In genomic region chr9:130480673-130481072, GRCh38 we compare ENCODE assay signal across 14 cellular contexts. TPM values are rescaled to one million over a fixed set of nuclear protein-coding genes. Genes with fewer than 3 reads are reported as not detected.
DNase-seq lines count a peak whose midpoint lies in the region; ATAC-seq and TF ChIP-seq lines count a peak whose summit lies in the region.
"Had no signal": no experiment of that assay in that cellular context is flagged by ENCODE, and none has a peak within 500 bp of the region (broad histone marks: within the 10 kb centered on the region; RNA-seq: fewer than 3 reads in every experiment).

No MANE protein-coding gene starts in this region.

- no peaks in the 10 kb centered on the region for H3K9me3 Mint-ChIP-seq in neural progenitor cell
- no peaks in the 10 kb centered on the region for H3K9me3 Mint-ChIP-seq in activated CD4-positive, alpha-beta T cell treated with anti-CD3 and anti-CD28 coated beads, Interleukin-2, amount 10 ng/mL, durations not matched to agents 24 days and 14 days
- no peaks in the 10 kb centered on the region for H3K9me3 Mint-ChIP-seq in activated naive CD4-positive, alpha-beta T cell treated with anti-CD3 and anti-CD28 coated beads for 36 hours
- H3K9me3 Mint-ChIP-seq: immature natural killer cell had no signal

- H3K27me3 Mint-ChIP-seq in neural progenitor cell (ENCODE audit: insufficient read depth, low read depth) = peaks cover 23% of the 10 kb centered on the region
- peaks cover 23% of the 10 kb centered on the region for H3K27me3 Mint-ChIP-seq in activated CD4-positive, alpha-beta T cell treated with anti-CD3 and anti-CD28 coated beads, Interleukin-2, amount 10 ng/mL, durations not matched to agents 24 days and 14 days
- peaks cover 20% of the 10 kb centered on the region for H3K27me3 Mint-ChIP-seq in activated naive CD4-positive, alpha-beta T cell treated with anti-CD3 and anti-CD28 coated beads for 36 hours (ENCODE audit: low read depth)

- no peak overlapping the region for H3K4me2 ChIP-seq in neural progenitor cell

- H3K27ac Mint-ChIP-seq in neural progenitor cell = no peak overlapping the region
- H3K27ac Mint-ChIP-seq in activated CD4-positive, alpha-beta T cell treated with anti-CD3 and anti-CD28 coated beads, Interleukin-2, amount 10 ng/mL, durations not matched to agents 24 days and 14 days = no peak overlapping the region
- H3K27ac Mint-ChIP-seq in activated naive CD4-positive, alpha-beta T cell treated with anti-CD3 and anti-CD28 coated beads for 36 hours = no peak overlapping the region
- H3K27ac Mint-ChIP-seq: immature natural killer cell had no signal

- TF ChIP-seq CTCF in fibroblast of villous mesenchyme (IDR thresholded peaks at IDR 0.05; ENCODE audit: insufficient read depth, low read depth, low read length) = peak; percentile 6
- TF ChIP-seq CTCF in neural progenitor cell (IDR thresholded peaks at IDR 0.05) = peak; percentile 60

- H3K4me1 ChIP-seq in neural progenitor cell = peaks cover 54% of the 10 kb centered on the region

- H3K4me1 Mint-ChIP-seq in neural progenitor cell = peaks cover 67% of the 10 kb centered on the region
- no peaks in the 10 kb centered on the region for H3K4me1 Mint-ChIP-seq in activated CD4-positive, alpha-beta T cell treated with anti-CD3 and anti-CD28 coated beads, Interleukin-2, amount 10 ng/mL, durations not matched to agents 24 days and 14 days
- H3K4me1 Mint-ChIP-seq in activated naive CD4-positive, alpha-beta T cell treated with anti-CD3 and anti-CD28 coated beads for 36 hours (ENCODE audit: low read depth) = no peaks in the 10 kb centered on the region
- H3K4me1 Mint-ChIP-seq: immature natural killer cell had no signal

- CTCF ChIA-PET in activated naive CD4-positive, alpha-beta T cell treated with anti-CD3 and anti-CD28 coated beads for 36 hours (lab: Charles Lee) = no interaction called here

- intact Hi-C loops in activated CD4-positive, alpha-beta T cell treated with anti-CD3 and anti-CD28 coated beads, Interleukin-2, amount 10 ng/mL, durations not matched to agents 24 days and 14 days (cut with micrococcal nuclease) = no loop called here
- intact Hi-C loops in activated naive CD4-positive, alpha-beta T cell treated with anti-CD3 and anti-CD28 coated beads for 36 hours (cut with micrococcal nuclease) = no loop called here

- H3K36me3 Mint-ChIP-seq in neural progenitor cell = no peaks in the 10 kb centered on the region
- H3K36me3 Mint-ChIP-seq in activated CD4-positive, alpha-beta T cell treated with anti-CD3 and anti-CD28 coated beads, Interleukin-2, amount 10 ng/mL, durations not matched to agents 24 days and 14 days (ENCODE audit: low read depth) = no peaks in the 10 kb centered on the region
- H3K36me3 Mint-ChIP-seq in activated naive CD4-positive, alpha-beta T cell treated with anti-CD3 and anti-CD28 coated beads for 36 hours (ENCODE audit: low read depth) = no peaks in the 10 kb centered on the region
- H3K36me3 Mint-ChIP-seq: immature natural killer cell had no signal

- ATAC-seq in SK-N-SH treated with all-trans-retinoic acid at 6 μM for 48 hours (peak; percentile 76), GM21528 (IDR thresholded peaks at IDR 0.05; ENCODE audit: low FRiP score, unreplicated experiment) (no peak)
- ATAC-seq: right cardiac atrium had no signal

- H3K36me3 ChIP-seq in H7 (replicated peaks; ENCODE audit: control insufficient read depth, insufficient read depth, low read length) (no peaks in the 10 kb centered on the region; the same call in 1 of the 2 replicates), neural progenitor cell (no peaks in the 10 kb centered on the region)

- peaks cover 41% of the 10 kb centered on the region for H3F3A ChIP-seq in neural progenitor cell (ENCODE audit: low read depth)

- peaks cover 5% of the 10 kb centered on the region for H4K20me1 ChIP-seq in neural progenitor cell (ENCODE audit: low read depth)

- H3K9ac ChIP-seq in neural progenitor cell = no peak overlapping the region

- no peak overlapping the region for H3K27ac ChIP-seq in neural progenitor cell
- H3K27ac ChIP-seq: C4-2B had no signal

- H3K9me3 ChIP-seq in neural progenitor cell (ENCODE audit: low read depth) = no peaks in the 10 kb centered on the region

- H2AFZ ChIP-seq in neural progenitor cell (replicated peaks) = no peak overlapping the region

- H3K27me3 ChIP-seq in H7 (ENCODE audit: control insufficient read depth, insufficient read depth, low read length) = no peaks in the 10 kb centered on the region
- H3K27me3 ChIP-seq in neural progenitor cell = no peaks in the 10 kb centered on the region

- no peaks in the 10 kb centered on the region for H3K79me2 ChIP-seq in neural progenitor cell (ENCODE audit: low read depth)

- DNase-seq in H7 (peak; percentile 94), fibroblast of villous mesenchyme (ENCODE audit: low read depth) (no peak), neural progenitor cell (ENCODE audit: low spot score) (peak; percentile 76), NOMO-1 (lab: John Stamatoyannopoulos, UW; ENCODE audit: unreplicated experiment in 2 of 2) (no peak)
- DNase-seq in activated CD4-positive, alpha-beta T cell treated with anti-CD3 and anti-CD28 coated beads, Interleukin-2, amount 10 ng/mL, durations not matched to agents 24 days and 14 days = no peak
- DNase-seq in activated naive CD4-positive, alpha-beta T cell treated with anti-CD3 and anti-CD28 coated beads for 36 hours = no peak
- DNase-seq: activated naive CD4-positive, alpha-beta T cell; immature natural killer cell; NCI-H1105 treated with DMSO at 0.1 percent for 48 hours; right cardiac atrium; stimulated activated naive CD4-positive, alpha-beta T cell treated with Interleukin-2 at 50 U/mL for 16 hours had no signal

- H3K4me3 ChIP-seq in H7 (ENCODE audit: insufficient read depth, low read depth, low read length) = no peak overlapping the region
- no peak overlapping the region for H3K4me3 ChIP-seq in fibroblast of villous mesenchyme (ENCODE audit: low read depth, low read length)
- H3K4me3 ChIP-seq in neural progenitor cell = no peak overlapping the region

- H3K4me3 Mint-ChIP-seq in neural progenitor cell = no peak overlapping the region
- no peak overlapping the region for H3K4me3 Mint-ChIP-seq in activated CD4-positive, alpha-beta T cell treated with anti-CD3 and anti-CD28 coated beads, Interleukin-2, amount 10 ng/mL, durations not matched to agents 24 days and 14 days
- no peak overlapping the region for H3K4me3 Mint-ChIP-seq in activated naive CD4-positive, alpha-beta T cell treated with anti-CD3 and anti-CD28 coated beads for 36 hours
- H3K4me3 Mint-ChIP-seq: immature natural killer cell had no signal

TF ChIP-seq in SK-N-SH treated with all-trans-retinoic acid at 6 μM for 48 hours, 23 proteins besides CTCF, POLR2A, EP300 and RAD21 (continues in another document):
- TF ChIP-seq PATZ1 (CRISPR knock-in tag; IDR thresholded peaks at IDR 0.05; ENCODE audit: borderline replicate concordance) (no peak), ZNF70 (CRISPR knock-in tag; IDR thresholded peaks at IDR 0.05) (no peak), TOX (CRISPR knock-in tag; IDR thresholded peaks at IDR 0.05; ENCODE audit: borderline replicate concordance) (no peak), RARB (CRISPR knock-in tag; IDR thresholded peaks at IDR 0.05) (no peak), ISL1 (CRISPR knock-in tag; IDR thresholded peaks at IDR 0.05) (no peak), CSRNP3 (CRISPR knock-in tag; IDR thresholded peaks at IDR 0.05) (no peak), ESRRG (CRISPR knock-in tag; IDR thresholded peaks at IDR 0.05) (no peak), ZC3H10 (CRISPR knock-in tag; IDR thresholded peaks at IDR 0.05) (no peak)

RNA-seq across cellular contexts. Expression of gene ASS1, which starts 35.9 kb away (rescaled TPM):
- total RNA-seq in H7 (2014; rRNA removed; shearing (Covaris generic)) = 77.0 and 81.5 TPM in 2 replicates
- total RNA-seq in fibroblast of villous mesenchyme = 88.3 and 230 TPM in 2 replicates
- 22.5 and 28.9 TPM in 2 replicates for total RNA-seq in neural progenitor cell (ENCODE audit: low replicate concordance)
- 3.2 and 4.5 TPM in 2 replicates for total RNA-seq in activated CD4-positive, alpha-beta T cell treated with anti-CD3 and anti-CD28 coated beads, Interleukin-2, amount 10 ng/mL, durations not matched to agents 24 days and 14 days
- 10 to 100 TPM; 12.4 to 14.3 TPM for total RNA-seq in activated naive CD4-positive, alpha-beta T cell treated with anti-CD3 and anti-CD28 coated beads for 36 hours

Comparison
In these comparisons a context has a peak if more than half of its experiments do, and no peak if none do; other contexts are left out.
1. DNase-seq: peak in H7 (single experiment) and neural progenitor cell (single experiment); none in fibroblast of villous mesenchyme (single experiment), activated CD4-positive, alpha-beta T cell treated with anti-CD3 and anti-CD28 coated beads, Interleukin-2, amount 10 ng/mL, durations not matched to agents 24 days and 14 days (single experiment), activated naive CD4-positive, alpha-beta T cell treated with anti-CD3 and anti-CD28 coated beads for 36 hours (single experiment) and NOMO-1 (0 of 2).